20 cellular contexts compared by ENCODE assay signal in the genomic region with DNA sequence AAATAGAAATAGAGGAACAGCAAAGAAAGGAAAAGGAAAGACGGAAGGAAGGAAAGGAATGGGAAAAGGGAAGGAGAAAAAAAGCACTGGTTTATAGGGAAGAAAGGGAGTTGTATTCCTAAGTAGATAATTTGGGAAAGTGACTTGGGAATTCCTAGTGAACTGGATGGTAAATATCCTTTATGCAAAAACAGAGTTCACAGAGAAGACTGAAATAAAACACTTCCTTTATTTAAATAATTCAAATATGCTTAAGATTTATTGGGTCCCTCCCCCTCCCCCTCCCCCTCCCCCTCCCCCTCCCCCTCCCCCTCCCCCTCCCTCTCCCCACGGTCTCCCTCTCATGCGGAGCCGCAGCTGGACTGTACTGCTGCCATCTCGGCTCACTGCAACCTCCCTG.
DNase-seq lines count a peak whose midpoint lies in the region; ATAC-seq, FAIRE-seq and TF ChIP-seq lines count a peak whose summit lies in the region.
"Had no signal": no experiment of that assay in that cellular context is flagged by ENCODE, and none has a peak within 500 bp of the region (broad histone marks: within the 10 kb centered on the region; RNA-seq: fewer than 3 reads in every experiment).

No MANE protein-coding gene starts in this region.

- peak overlapping the region; percentile 30 for H3K56ac ChIP-seq in H1 (replicated peaks; ENCODE audit: insufficient read length, low read depth, low read length)

- intact Hi-C loops in Calu3 (cut with micrococcal nuclease; ENCODE audit: unreplicated experiment) (no loop called here), upper lobe of right lung (cut with DNase I) (no loop called here)

- H3K4me1 ChIP-seq in H1 (replicated peaks in 1 of 4; ENCODE audit: control insufficient read depth in 3 of 4, insufficient read depth in 4 of 4, low read length in 3 of 4) (no peaks in the 10 kb centered on the region), upper lobe of right lung (no peaks in the 10 kb centered on the region)

- CTCF ChIA-PET in activated CD8-positive, alpha-beta memory T cell treated with anti-CD3 and anti-CD28 coated beads, Interleukin-2, amount 10 ng/mL, durations not matched to agents 7 days and 5 days (lab: Charles Lee), result no interaction called here
- CTCF ChIA-PET in Calu3 (lab: Charles Lee), result no interaction called here
- CTCF ChIA-PET in H1 (lab: Charles Lee; ENCODE audit: partially characterized antibody), result no interaction called here

- H2BK15ac ChIP-seq in H1 (ENCODE audit: low read length), result no peak overlapping the region

- no peaks in the 10 kb centered on the region for H3K4me1 Mint-ChIP-seq in activated CD8-positive, alpha-beta memory T cell treated with anti-CD3 and anti-CD28 coated beads, Interleukin-2, amount 10 ng/mL, durations not matched to agents 7 days and 5 days
- H3K4me1 Mint-ChIP-seq in Calu3 (ENCODE audit: low read depth, unreplicated experiment) (no peaks in the 10 kb centered on the region), progenitor cell of endocrine pancreas (ENCODE audit: low read depth) (peaks cover 8% of the 10 kb centered on the region)

- no peak for DNase-seq in activated CD8-positive, alpha-beta memory T cell treated with anti-CD3 and anti-CD28 coated beads, Interleukin-2, amount 10 ng/mL, durations not matched to agents 7 days and 5 days
- no peak for DNase-seq in activated CD8-positive, alpha-beta memory T cell treated with anti-CD3 and anti-CD28 coated beads, Interleukin-2, amount 50 U/mL, for 4 hours
- DNase-seq in Calu3 (no peak), H1 (ENCODE audit: low read depth in 1 of 2, low spot score in 2 of 2) (no peak), progenitor cell of endocrine pancreas (ENCODE audit: low spot score, unreplicated experiment) (no peak), SKM-1 treated with dmso at 0.1 percent for 144 hours (lab: John Stamatoyannopoulos, UW; ENCODE audit: unreplicated experiment) (no peak), upper lobe of right lung (no peak)
- no peak for DNase-seq in effector CD8-positive, alpha-beta T cell (lab: John Stamatoyannopoulos, UW)
- DNase-seq: CD8-positive, alpha-beta memory T cell; GM23248; HCEC 1CT; NCI-H1417; NCI-H187; NCI-H226; NCI-H524; NCI-H82; SHP77 had no signal

- H2AFZ ChIP-seq in H1 (ENCODE audit: low read length), result no peak overlapping the region
- H2AFZ ChIP-seq: GM23248 had no signal

- ATAC-seq in activated CD8-positive, alpha-beta memory T cell treated with anti-CD3 and anti-CD28 coated beads, Interleukin-2, amount 10 ng/mL, durations not matched to agents 7 days and 5 days, result no peak
- ATAC-seq in upper lobe of right lung, result no peak

- no peak overlapping the region for H3K4me2 ChIP-seq in H1 (ENCODE audit: insufficient read depth in 1 of 2, low read depth in 2 of 2, low read length in 2 of 2)

- no peak overlapping the region for H2BK5ac ChIP-seq in H1 (ENCODE audit: low read depth, low read length)

- no peak overlapping the region for H3K23ac ChIP-seq in H1 (ENCODE audit: insufficient read length)

- no TSS peak for BruUV-seq in Calu3 (replicated peaks; lab: Mats Ljungman, UMichigan)

- FAIRE-seq in H1 (lab: Jason Lieb, UNC), result no peak
- FAIRE-seq: A204.1, D721Med, GM12891 had no signal

- H2BK12ac ChIP-seq in H1 (ENCODE audit: low read depth, low read length), result no peak overlapping the region

- no peaks in the 10 kb centered on the region for H4K20me1 ChIP-seq in H1 (replicated peaks in 1 of 2; ENCODE audit: control insufficient read depth in 1 of 2, insufficient read depth in 2 of 2, low read length in 2 of 2)

- H2BK20ac ChIP-seq in H1 (ENCODE audit: low read length), result no peak overlapping the region

- no peak overlapping the region for H3K4ac ChIP-seq in H1 (replicated peaks; ENCODE audit: insufficient read length, low read depth, low read length)

- TF ChIP-seq EP300 in H1 (IDR thresholded peaks at IDR 0.05; ENCODE audit: borderline replicate concordance in 1 of 2, low read depth in 2 of 2, low read length in 2 of 2), result no peak

- no peak overlapping the region for H3K14ac ChIP-seq in H1 (ENCODE audit: insufficient read length)

- no peaks in the 10 kb centered on the region for H3K79me2 ChIP-seq in H1 (ENCODE audit: control insufficient read depth in 1 of 2, insufficient read depth in 2 of 2, low read length in 2 of 2)

- TF ChIP-seq CTCF in Calu3 (IDR thresholded peaks at IDR 0.05; ENCODE audit: unreplicated experiment) (no peak), H1 (IDR thresholded peaks at IDR 0.05; ENCODE audit: control extremely low read depth in 1 of 3, insufficient read depth in 1 of 3, low read depth in 1 of 3, low read length in 3 of 3) (no peak), progenitor cell of endocrine pancreas (IDR thresholded peaks at IDR 0.05; ENCODE audit: unreplicated experiment) (no peak), upper lobe of right lung (IDR thresholded peaks at IDR 0.05) (no peak)

- H3K27ac ChIP-seq in H1 (ENCODE audit: low read depth, low read length), result no peak overlapping the region
- H3K27ac ChIP-seq in upper lobe of right lung, result no peak overlapping the region
- H3K27ac ChIP-seq: GM23248 had no signal

- H3K27me3 ChIP-seq in H1 (replicated peaks in 1 of 4; ENCODE audit: control insufficient read depth in 3 of 4, extremely low read depth in 1 of 4, insufficient read depth in 3 of 4, low read length in 3 of 4), result no peaks in the 10 kb centered on the region
- no peaks in the 10 kb centered on the region for H3K27me3 ChIP-seq in upper lobe of right lung

- POLR2A ChIA-PET in H1 (lab: Charles Lee; ENCODE audit: partially characterized antibody), result no interaction called here

- no peak overlapping the region for H3K18ac ChIP-seq in H1 (ENCODE audit: extremely low read depth, low read length)

- H3K9me3 Mint-ChIP-seq in activated CD8-positive, alpha-beta memory T cell treated with anti-CD3 and anti-CD28 coated beads, Interleukin-2, amount 10 ng/mL, durations not matched to agents 7 days and 5 days (ENCODE audit: low read depth), result peaks cover 2% of the 10 kb centered on the region
- H3K9me3 Mint-ChIP-seq in Calu3 (ENCODE audit: low read depth, unreplicated experiment) (no peaks in the 10 kb centered on the region), progenitor cell of endocrine pancreas (ENCODE audit: low read depth) (no peaks in the 10 kb centered on the region)

- no peak overlapping the region for H3K4me3 Mint-ChIP-seq in activated CD8-positive, alpha-beta memory T cell treated with anti-CD3 and anti-CD28 coated beads, Interleukin-2, amount 10 ng/mL, durations not matched to agents 7 days and 5 days
- H3K4me3 Mint-ChIP-seq in Calu3 (ENCODE audit: low read depth, unreplicated experiment), result no peak overlapping the region
- H3K4me3 Mint-ChIP-seq in progenitor cell of endocrine pancreas (ENCODE audit: low read depth), result peak overlapping the region; percentile 27
- H3K4me3 Mint-ChIP-seq: CD8-positive, alpha-beta memory T cell had no signal

- H4K8ac ChIP-seq in H1 (ENCODE audit: extremely low read depth, insufficient read depth, low read length), result no peak overlapping the region

- no peak overlapping the region for H2BK120ac ChIP-seq in H1 (replicated peaks; ENCODE audit: low read depth, low read length)

- H3K27ac Mint-ChIP-seq in activated CD8-positive, alpha-beta memory T cell treated with anti-CD3 and anti-CD28 coated beads, Interleukin-2, amount 10 ng/mL, durations not matched to agents 7 days and 5 days, result peak overlapping the region; percentile 11
- H3K27ac Mint-ChIP-seq in Calu3 (ENCODE audit: unreplicated experiment) (peak overlapping the region; percentile 1), progenitor cell of endocrine pancreas (peak overlapping the region; percentile 90)

- H3K9ac ChIP-seq in H1 (replicated peaks in 1 of 4; ENCODE audit: extremely low read depth in 1 of 4, low read depth in 3 of 4, low read length in 3 of 4), result no peak overlapping the region
- H3K9ac ChIP-seq: GM23248 had no signal

- no peaks in the 10 kb centered on the region for H3K27me3 Mint-ChIP-seq in activated CD8-positive, alpha-beta memory T cell treated with anti-CD3 and anti-CD28 coated beads, Interleukin-2, amount 10 ng/mL, durations not matched to agents 7 days and 5 days
- H3K27me3 Mint-ChIP-seq in Calu3 (ENCODE audit: unreplicated experiment), result no peaks in the 10 kb centered on the region
- H3K27me3 Mint-ChIP-seq in progenitor cell of endocrine pancreas, result no peaks in the 10 kb centered on the region
- H3K27me3 Mint-ChIP-seq: CD8-positive, alpha-beta memory T cell had no signal

- no peak for TF ChIP-seq POLR2A in H1 (IDR thresholded peaks at IDR 0.05; ENCODE audit: control extremely low read depth in 1 of 2, low read depth in 2 of 2, low read length in 2 of 2)

- H4K91ac ChIP-seq in H1 (replicated peaks; ENCODE audit: insufficient read length, low read length), result no peak overlapping the region

- H2AK5ac ChIP-seq in H1 (ENCODE audit: low read depth, low read length), result no peak overlapping the region

- H3K9me3 ChIP-seq in H1 (ENCODE audit: insufficient read depth in 2 of 2, low read depth in 1 of 2, low read length in 1 of 2) (no peaks in the 10 kb centered on the region), upper lobe of right lung (no peaks in the 10 kb centered on the region)

- H3K79me1 ChIP-seq in H1 (ENCODE audit: low read depth, low read length), result no peaks in the 10 kb centered on the region

- WGBS in H1 (ENCODE audit: extremely low coverage in 1 of 2, insufficient coverage in 1 of 2, insufficient read length in 1 of 2, insufficient replicate concordance in 2 of 2, low coverage in 1 of 2, low lambda C conversion rate in 2 of 2, missing lambda C conversion rate in 1 of 2), 2 experiments, result 63% methylated on average over 5 of the region's 5 CpGs; no CpG with 5 or more reads in 1 of the 2 experiments

- H4K5ac ChIP-seq in H1 (ENCODE audit: insufficient read length, low read depth, low read length), result no peak overlapping the region

- no peaks in the 10 kb centered on the region for H3K23me2 ChIP-seq in H1 (ENCODE audit: low read depth, low read length)

- H3K36me3 ChIP-seq in H1 (ENCODE audit: control insufficient read depth in 2 of 4, insufficient read depth in 4 of 4, low read length in 3 of 4) (peaks cover 0 to 21% (median 7%) of the 10 kb centered on the region in 4 experiments; a peak in 4 of 8 replicates), upper lobe of right lung (peaks cover 46% of the 10 kb centered on the region)

- TF ChIP-seq RAD21 in H1 (IDR thresholded peaks at IDR 0.05 in 1 of 2, conservative IDR thresholded peaks at IDR 0.05 in 1 of 2; ENCODE audit: low read depth in 2 of 2, low read length in 2 of 2), result no peak

- H3K36me3 Mint-ChIP-seq in activated CD8-positive, alpha-beta memory T cell treated with anti-CD3 and anti-CD28 coated beads, Interleukin-2, amount 10 ng/mL, durations not matched to agents 7 days and 5 days, result peaks cover 25% of the 10 kb centered on the region
- H3K36me3 Mint-ChIP-seq in Calu3 (ENCODE audit: insufficient read depth, unreplicated experiment), result peaks cover 35% of the 10 kb centered on the region
- H3K36me3 Mint-ChIP-seq in progenitor cell of endocrine pancreas (ENCODE audit: insufficient read depth), result peaks cover 23% of the 10 kb centered on the region

- H3K4me3 ChIP-seq in H1 (ENCODE audit: extremely low read depth in 1 of 4, insufficient read depth in 2 of 4, low read depth in 3 of 4, low read length in 4 of 4) (no peak overlapping the region), upper lobe of right lung (no peak overlapping the region)
- H3K4me3 ChIP-seq: GM23248 had no signal

TF ChIP-seq in H1, 55 proteins besides CTCF, POLR2A, EP300 and RAD21 (continues in another document):
- TF ChIP-seq TEAD4 (IDR thresholded peaks at IDR 0.05; ENCODE audit: low read depth, low read length), result no peak
- TF ChIP-seq SP4 (IDR thresholded peaks at IDR 0.05; ENCODE audit: low read length), result no peak

Comparison
In these comparisons a context has a peak if more than half of its experiments do, and no peak if none do; other contexts are left out.
1. H3K27ac Mint-ChIP-seq: peak in every context shown above with its lines; median percentile 90 in progenitor cell of endocrine pancreas; 11 in activated CD8-positive, alpha-beta memory T cell treated with anti-CD3 and anti-CD28 coated beads, Interleukin-2, amount 10 ng/mL, durations not matched to agents 7 days and 5 days; 1 in Calu3.